ENCODE assay signal across 9 cellular contexts in genomic region chr1:185439727-185440415, GRCh38.
A peak's percentile ranks its signal among the peaks of the same experiment; 100 is the strongest.
DNase-seq lines count a peak whose midpoint lies in the region; ATAC-seq and TF ChIP-seq lines count a peak whose summit lies in the region.
"Had no signal": no experiment of that assay in that cellular context is flagged by ENCODE, and none has a peak within 500 bp of the region (broad histone marks: within the 10 kb centered on the region; RNA-seq: fewer than 3 reads in every experiment).

No MANE protein-coding gene starts in this region.

- no peaks in the 10 kb centered on the region for H3K27me3 Mint-ChIP-seq in T-helper 17 cell

- H3K27ac Mint-ChIP-seq in T-helper 17 cell: no peak overlapping the region

- TF ChIP-seq CTCF in AG10803 (conservative IDR thresholded peaks at IDR 0.05; ENCODE audit: low read length) (no peak), vagina (IDR thresholded peaks at IDR 0.05) (no peak)

- DNase-seq in AG10803 (ENCODE audit: low read depth) (peak; percentile 84), T-helper 17 cell (no peak), glomerular endothelial cell (ENCODE audit: extremely low read depth, low read depth, low spot score) (peak; percentile 29), vagina (ENCODE audit: extremely low spot score in 2 of 2) (no peak), NCI-H1930 (lab: John Stamatoyannopoulos, UW) (no peak)
- no peak for DNase-seq in effector CD4-positive, alpha-beta T cell

- H3K27me3 ChIP-seq in vagina: no peaks in the 10 kb centered on the region

- ATAC-seq in GM18867 (IDR thresholded peaks at IDR 0.05; ENCODE audit: unreplicated experiment) (peak; percentile 85), HG02981 (IDR thresholded peaks at IDR 0.05; ENCODE audit: unreplicated experiment) (peak; percentile 80), T-helper 17 cell (peak; percentile 80)

- no peaks in the 10 kb centered on the region for H3K36me3 ChIP-seq in vagina

- intact Hi-C loops in vagina (cut with DNase I): no loop called here

- peaks cover 2% of the 10 kb centered on the region for H3K4me1 Mint-ChIP-seq in T-helper 17 cell

- H3K4me3 ChIP-seq in AG10803 (ENCODE audit: low read length) (no peak overlapping the region), vagina (no peak overlapping the region)

- TF ChIP-seq POLR2A in vagina (IDR thresholded peaks at IDR 0.05): no peak

- H3K27ac ChIP-seq in vagina: peak overlapping the region; percentile 25
- H3K27ac ChIP-seq: HL-60 had no signal

- no peak overlapping the region for H3K4me3 Mint-ChIP-seq in T-helper 17 cell

- H3K9me3 ChIP-seq in T-helper 17 cell (ENCODE audit: control insufficient read depth, low read length, poor library complexity, severe bottlenecking) (no peaks in the 10 kb centered on the region), vagina (no peaks in the 10 kb centered on the region)

- H3K4me1 ChIP-seq in vagina: peaks cover 16% of the 10 kb centered on the region

- no peaks in the 10 kb centered on the region for H3K36me3 Mint-ChIP-seq in T-helper 17 cell (ENCODE audit: low read depth)

Comparison
In these comparisons a context has a peak if more than half of its experiments do, and no peak if none do; other contexts are left out.
1. DNase-seq: peak in AG10803 (single experiment) and glomerular endothelial cell (single experiment); none in T-helper 17 cell (0 of 3), vagina (0 of 2), effector CD4-positive, alpha-beta T cell (single experiment) and NCI-H1930 (0 of 2).
2. Peak in every context shown above with its lines, with median percentiles within 50 percentile points of each other: ATAC-seq.